10 cellular contexts compared by ENCODE assay signal in the genomic region with DNA sequence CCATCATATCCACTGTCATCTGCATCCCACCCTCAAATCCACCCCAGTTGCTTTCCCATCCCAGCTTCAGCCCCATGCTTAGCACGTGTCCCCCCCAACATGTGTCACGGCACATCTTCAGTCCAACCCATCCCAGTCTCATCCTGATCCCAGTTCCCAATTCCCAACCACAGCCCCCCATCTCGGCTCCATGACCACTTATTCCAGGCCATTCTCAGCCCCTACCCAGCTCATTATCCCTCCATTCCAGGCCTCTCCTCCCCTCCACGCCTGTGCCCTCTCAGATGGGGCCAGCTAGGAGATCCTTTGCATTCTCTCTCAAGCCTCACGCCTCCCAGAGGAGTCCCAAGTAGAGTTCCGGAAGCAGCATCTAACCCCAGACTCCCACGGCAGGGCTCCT. TPM values are rescaled to one million over a fixed set of nuclear protein-coding genes. Genes with fewer than 3 reads are reported as not detected.
DNase-seq lines count a peak whose midpoint lies in the region; ATAC-seq and TF ChIP-seq lines count a peak whose summit lies in the region.
"Had no signal": no experiment of that assay in that cellular context is flagged by ENCODE, and none has a peak within 500 bp of the region (broad histone marks: within the 10 kb centered on the region; RNA-seq: fewer than 3 reads in every experiment).

No MANE protein-coding gene starts in this region.

- H3K4me2 ChIP-seq in mesendoderm (ENCODE audit: low read length) = peak overlapping the region; percentile 16

- H3K4ac ChIP-seq in mesendoderm (ENCODE audit: low read depth, low read length) = no peak overlapping the region

- H3K4me3 ChIP-seq in left ventricle myocardium inferior (peak overlapping the region; percentile 79), mesendoderm (ENCODE audit: low read length) (no peak overlapping the region)

- H3K79me1 ChIP-seq in mesendoderm (ENCODE audit: low read length) = peaks cover 19% of the 10 kb centered on the region

- H3K27me3 Mint-ChIP-seq in activated naive CD8-positive, alpha-beta T cell treated with anti-CD3 and anti-CD28 coated beads for 36 hours = no peaks in the 10 kb centered on the region
- H3K27me3 Mint-ChIP-seq in type B pancreatic cell = no peaks in the 10 kb centered on the region

- H3K23ac ChIP-seq in mesendoderm (ENCODE audit: low read length) = peak overlapping the region; percentile 20

- H3K9ac ChIP-seq in mesendoderm (ENCODE audit: low read length) = peak overlapping the region; percentile 51

- H3K27ac ChIP-seq in left ventricle myocardium inferior (replicated peaks) = peak overlapping the region; percentile 92
- H3K27ac ChIP-seq in mesendoderm (ENCODE audit: low read depth, low read length) = no peak overlapping the region

- DNase-seq in left ventricle myocardium inferior = no peak
- no peak for DNase-seq in left cardiac atrium
- DNase-seq in activated naive CD8-positive, alpha-beta T cell treated with anti-CD3 and anti-CD28 coated beads for 36 hours = no peak
- peak; percentile 58 for DNase-seq in mesendoderm
- no peak for DNase-seq in type B pancreatic cell (ENCODE audit: extremely low spot score, unreplicated experiment)
- DNase-seq in mucosa of gallbladder (ENCODE audit: low spot score) = no peak
- DNase-seq: amniotic stem cell, NCI-H2227 treated with DMSO at 0.1 percent for 48 hours had no signal

- H3K27me3 ChIP-seq in left ventricle myocardium inferior (ENCODE audit: low read depth) (peaks cover 84% of the 10 kb centered on the region), mesendoderm (ENCODE audit: insufficient read depth, low read length, poor library complexity) (no peaks in the 10 kb centered on the region)

- peak overlapping the region; percentile 1 for H2AK5ac ChIP-seq in mesendoderm (ENCODE audit: low read length)

- H3K4me1 ChIP-seq in left ventricle myocardium inferior (peaks cover 77% of the 10 kb centered on the region), mesendoderm (ENCODE audit: control insufficient read depth, low read depth, low read length) (peaks cover 24% of the 10 kb centered on the region)

- WGBS in mesendoderm (ENCODE audit: extremely low coverage, insufficient coverage, low lambda C conversion rate) = no CpG with 5 or more reads among the region's 7 CpGs

- H3K9me3 Mint-ChIP-seq in activated naive CD8-positive, alpha-beta T cell treated with anti-CD3 and anti-CD28 coated beads for 36 hours = no peaks in the 10 kb centered on the region
- no peaks in the 10 kb centered on the region for H3K9me3 Mint-ChIP-seq in type B pancreatic cell

- H2BK5ac ChIP-seq in mesendoderm (ENCODE audit: low read length) = no peak overlapping the region

- H3K4me1 Mint-ChIP-seq in activated naive CD8-positive, alpha-beta T cell treated with anti-CD3 and anti-CD28 coated beads for 36 hours = peaks cover 62% of the 10 kb centered on the region
- peaks cover 25% of the 10 kb centered on the region for H3K4me1 Mint-ChIP-seq in type B pancreatic cell (ENCODE audit: unreplicated experiment)

- peak overlapping the region; percentile 79 for H3K4me3 Mint-ChIP-seq in activated naive CD8-positive, alpha-beta T cell treated with anti-CD3 and anti-CD28 coated beads for 36 hours
- H3K4me3 Mint-ChIP-seq in type B pancreatic cell = peak overlapping the region; percentile 87

- H3K36me3 ChIP-seq in left ventricle myocardium inferior = no peaks in the 10 kb centered on the region
- H3K36me3 ChIP-seq in mesendoderm (ENCODE audit: control insufficient read depth, insufficient read depth, low read length) = no peaks in the 10 kb centered on the region

- peak overlapping the region; percentile 72 for H3K56ac ChIP-seq in mesendoderm (ENCODE audit: low read length)

- no peak overlapping the region for H3K18ac ChIP-seq in mesendoderm (ENCODE audit: low read length)

- intact Hi-C loops in left ventricle myocardium inferior (cut with micrococcal nuclease) = no loop called here
- intact Hi-C loops in left cardiac atrium (cut with DNase I) = no loop called here

- H3K36me3 Mint-ChIP-seq in activated naive CD8-positive, alpha-beta T cell treated with anti-CD3 and anti-CD28 coated beads for 36 hours = peaks cover 14% of the 10 kb centered on the region
- H3K36me3 Mint-ChIP-seq in type B pancreatic cell = no peaks in the 10 kb centered on the region

- peak overlapping the region; percentile 70 for H3K27ac Mint-ChIP-seq in activated naive CD8-positive, alpha-beta T cell treated with anti-CD3 and anti-CD28 coated beads for 36 hours
- peak overlapping the region; percentile 91 for H3K27ac Mint-ChIP-seq in type B pancreatic cell

- H3K79me2 ChIP-seq in mesendoderm (ENCODE audit: control insufficient read depth, insufficient read depth, low read length) = peaks cover 38% of the 10 kb centered on the region

- ATAC-seq in left cardiac atrium (no peak), GM19397 (IDR thresholded peaks at IDR 0.05; ENCODE audit: unreplicated experiment) (no peak), GM21786 (IDR thresholded peaks at IDR 0.05; ENCODE audit: unreplicated experiment) (no peak)

- no peak overlapping the region for H2BK120ac ChIP-seq in mesendoderm (ENCODE audit: low read depth, low read length)

- H4K5ac ChIP-seq in mesendoderm (ENCODE audit: low read length) = no peak overlapping the region

- TF ChIP-seq CTCF in left ventricle myocardium inferior (IDR thresholded peaks at IDR 0.05; ENCODE audit: borderline replicate concordance) (no peak), type B pancreatic cell (conservative IDR thresholded peaks at IDR 0.05) (no peak)

- no peaks in the 10 kb centered on the region for H3K9me3 ChIP-seq in left ventricle myocardium inferior (replicated peaks)

- H4K8ac ChIP-seq in mesendoderm (ENCODE audit: low read depth, low read length) = no peak overlapping the region

- no peak overlapping the region for H2BK15ac ChIP-seq in mesendoderm (replicated peaks; ENCODE audit: low read depth)

RNA-seq across cellular contexts. Expression of a gene that starts 0.7 kb away (rescaled TPM):
- total RNA-seq in left ventricle myocardium inferior (21.8 TPM), left cardiac atrium (10 to 100 TPM; 30.2 to 55.1 TPM), type B pancreatic cell (ENCODE audit: low replicate concordance) (200 and 269 TPM in 2 replicates), mucosa of gallbladder (89.0 TPM)
- total RNA-seq in activated naive CD8-positive, alpha-beta T cell treated with anti-CD3 and anti-CD28 coated beads for 36 hours = 100 to 1,000 TPM; 100 to 106 TPM
- polyA plus RNA-seq in mesendoderm (2013, experiment 1 of 2) = 305 TPM
- 309 TPM for polyA plus RNA-seq in mesendoderm (2013, experiment 2 of 2)

RNA-seq across cellular contexts. Expression of a gene that starts 23.3 kb away (rescaled TPM):
- total RNA-seq in left ventricle myocardium inferior (54.4 TPM), left cardiac atrium (10 to 100 TPM; 50.5 to 94.5 TPM), type B pancreatic cell (ENCODE audit: low replicate concordance) (66.5 and 187 TPM in 2 replicates), mucosa of gallbladder (227 TPM)
- total RNA-seq in activated naive CD8-positive, alpha-beta T cell treated with anti-CD3 and anti-CD28 coated beads for 36 hours = 10 to 100 TPM; 38.5 to 41.9 TPM
- polyA plus RNA-seq in mesendoderm (2013, experiment 1 of 2) = 117 TPM
- polyA plus RNA-seq in mesendoderm (2013, experiment 2 of 2) = 119 TPM

RNA-seq across cellular contexts. Expression of a gene that starts 27.5 kb away (rescaled TPM):
- total RNA-seq in left ventricle myocardium inferior = 2.1 TPM
- 1 to 10 TPM in 1 of 2 donors, under 1 TPM in 1; 0.59 to 1.6 TPM for total RNA-seq in left cardiac atrium
- total RNA-seq in activated naive CD8-positive, alpha-beta T cell treated with anti-CD3 and anti-CD28 coated beads for 36 hours = 10 to 100 TPM; 21.5 to 21.8 TPM
- polyA plus RNA-seq in mesendoderm (2013, experiment 1 of 2) = 2.6 TPM
- 2.9 TPM for polyA plus RNA-seq in mesendoderm (2013, experiment 2 of 2)
- total RNA-seq in type B pancreatic cell (ENCODE audit: low replicate concordance) = 5.9 and 8.8 TPM in 2 replicates
- total RNA-seq in mucosa of gallbladder = 7.8 TPM

RNA-seq across cellular contexts. Expression of a gene that starts 35.5 kb away (rescaled TPM):
- total RNA-seq in left ventricle myocardium inferior (3.3 TPM), left cardiac atrium (1 to 10 TPM; 5.3 to 9.0 TPM), type B pancreatic cell (ENCODE audit: low replicate concordance) (6.2 and 6.9 TPM in 2 replicates), mucosa of gallbladder (12.8 TPM)
- 1 to 10 TPM; 8.2 to 8.6 TPM for total RNA-seq in activated naive CD8-positive, alpha-beta T cell treated with anti-CD3 and anti-CD28 coated beads for 36 hours
- 8.2 TPM for polyA plus RNA-seq in mesendoderm (2013, experiment 1 of 2)
- 7.6 TPM for polyA plus RNA-seq in mesendoderm (2013, experiment 2 of 2)

RNA-seq across cellular contexts. Expression of a gene that starts 42.7 kb away (rescaled TPM):
- total RNA-seq in left ventricle myocardium inferior = 29.7 TPM
- 10 to 100 TPM; 33.1 to 53.5 TPM for total RNA-seq in left cardiac atrium
- total RNA-seq in activated naive CD8-positive, alpha-beta T cell treated with anti-CD3 and anti-CD28 coated beads for 36 hours = 100 to 1,000 TPM; 211 to 220 TPM
- polyA plus RNA-seq in mesendoderm (2013, experiment 1 of 2) = 74.4 TPM
- 72.2 TPM for polyA plus RNA-seq in mesendoderm (2013, experiment 2 of 2)
- total RNA-seq in type B pancreatic cell (ENCODE audit: low replicate concordance) = 99.7 and 104 TPM in 2 replicates
- 84.8 TPM for total RNA-seq in mucosa of gallbladder
